ENCODE assay signal across 20 cellular contexts in genomic region chr2:21836261-21836660, GRCh38.
"Had no signal": no experiment of that assay in that cellular context is flagged by ENCODE, and none has a peak within 500 bp of the region (broad histone marks: within the 10 kb centered on the region; RNA-seq: fewer than 3 reads in every experiment).

No MANE protein-coding gene starts in this region.

- H3K4me3 ChIP-seq: ascending aorta, breast epithelium, left ventricle myocardium inferior, right atrium auricular region, upper lobe of left lung had no signal

- ATAC-seq: effector memory CD8-positive, alpha-beta T cell; natural killer cell; stimulated activated naive CD8-positive, alpha-beta T cell treated with anti-CD3 and anti-CD28 coated beads, Interleukin-15, Interleukin-2, amounts not matched to agents 100 U/mL and 50 U/mL, for 24 hours; T-helper 17 cell had no signal

- H3K4me1 Mint-ChIP-seq: activated CD4-positive, alpha-beta T cell treated with anti-CD3 and anti-CD28 coated beads, Interleukin-2, amount 10 ng/mL, durations not matched to agents 7 days and 5 days; memory B cell; natural killer cell; T-helper 17 cell had no signal

- H3K27ac ChIP-seq: ascending aorta, breast epithelium, left ventricle myocardium inferior, right atrium auricular region, upper lobe of left lung had no signal

- H3K27me3 Mint-ChIP-seq: activated CD4-positive, alpha-beta T cell treated with anti-CD3 and anti-CD28 coated beads, Interleukin-2, amount 10 ng/mL, durations not matched to agents 7 days and 5 days; effector memory CD8-positive, alpha-beta T cell; memory B cell; progenitor cell of endocrine pancreas; T-helper 17 cell had no signal

- H3K36me3 Mint-ChIP-seq: memory B cell, natural killer cell had no signal

- H3K4me3 Mint-ChIP-seq: activated CD4-positive, alpha-beta T cell treated with anti-CD3 and anti-CD28 coated beads, Interleukin-2, amount 10 ng/mL, durations not matched to agents 7 days and 5 days; effector memory CD8-positive, alpha-beta T cell; memory B cell; natural killer cell; T-helper 17 cell had no signal

- H3K9me3 Mint-ChIP-seq: memory B cell had no signal

- H3K27ac Mint-ChIP-seq: activated CD4-positive, alpha-beta T cell treated with anti-CD3 and anti-CD28 coated beads, Interleukin-2, amount 10 ng/mL, durations not matched to agents 7 days and 5 days; effector memory CD8-positive, alpha-beta T cell; memory B cell; natural killer cell; progenitor cell of endocrine pancreas; T-helper 17 cell had no signal

- H3K27me3 ChIP-seq: ascending aorta, breast epithelium, right atrium auricular region, upper lobe of left lung had no signal

- DNase-seq: activated CD4-positive, alpha-beta T cell treated with anti-CD3 and anti-CD28 coated beads, Interleukin-2, amount 10 ng/mL, durations not matched to agents 7 days and 5 days; activated CD4-positive, CD25-positive, alpha-beta regulatory T cell; activated CD8-positive, alpha-beta memory T cell treated with anti-CD3 and anti-CD28 coated beads, Interleukin-2, amount 50 U/mL, for 48 hours; activated naive CD4-positive, alpha-beta T cell; dermis blood vessel endothelial cell; effector memory CD8-positive, alpha-beta T cell; hippocampal formation; kidney; left ventricle myocardium inferior; natural killer cell; nucleus accumbens; small intestine; stimulated activated naive CD8-positive, alpha-beta T cell treated with anti-CD3 and anti-CD28 coated beads, Interleukin-15, Interleukin-2, amounts not matched to agents 100 U/mL and 50 U/mL, for 24 hours; T-helper 17 cell; upper lobe of left lung had no signal

- H3K9me3 ChIP-seq: ascending aorta, breast epithelium, left ventricle myocardium inferior, right atrium auricular region, upper lobe of left lung had no signal

- H3K4me1 ChIP-seq: ascending aorta, breast epithelium, left ventricle myocardium inferior, right atrium auricular region, upper lobe of left lung had no signal

- H3K36me3 ChIP-seq: ascending aorta, breast epithelium, left ventricle myocardium inferior, right atrium auricular region, upper lobe of left lung had no signal
